Comparison of ENCODE assay signal across 17 cellular contexts in genomic region chr11:59865031-59865430, GRCh38. TPM values are rescaled to one million over a fixed set of nuclear protein-coding genes. Genes with fewer than 3 reads are reported as not detected.
DNase-seq lines count a peak whose midpoint lies in the region; ATAC-seq and TF ChIP-seq lines count a peak whose summit lies in the region.
"Had no signal": no experiment of that assay in that cellular context is flagged by ENCODE, and none has a peak within 500 bp of the region (broad histone marks: within the 10 kb centered on the region; RNA-seq: fewer than 3 reads in every experiment).

No MANE protein-coding gene starts in this region.

- peak overlapping the region; percentile 41 for H3K4me2 ChIP-seq in mammary epithelial cell (ENCODE audit: insufficient read depth, low read depth, low read length)

- H3K9me3 ChIP-seq in breast epithelium, result no peaks in the 10 kb centered on the region
- no peaks in the 10 kb centered on the region for H3K9me3 ChIP-seq in mammary epithelial cell (replicated peaks; ENCODE audit: insufficient read depth, low read length)
- H3K9me3 ChIP-seq in tibial nerve, result no peaks in the 10 kb centered on the region
- no peaks in the 10 kb centered on the region for H3K9me3 ChIP-seq in A673 (ENCODE audit: low read depth, low read length, poor library complexity, severe bottlenecking)
- no peaks in the 10 kb centered on the region for H3K9me3 ChIP-seq in CD8-positive, alpha-beta memory T cell (ENCODE audit: low read length)

- DNase-seq in breast epithelium (ENCODE audit: low spot score in 2 of 2), result no peak
- DNase-seq in MCF 10A (ENCODE audit: unreplicated experiment), result no peak
- peak; percentile 82 for DNase-seq in mammary epithelial cell
- peak; percentile 58 for DNase-seq in kidney epithelial cell (ENCODE audit: low read depth)
- no peak for DNase-seq in tibial nerve (ENCODE audit: low spot score in 2 of 2)
- no peak for DNase-seq in A673 (ENCODE audit: low spot score)
- DNase-seq in CD8-positive, alpha-beta memory T cell, result no peak
- DNase-seq: COR-L47; hippocampal formation; left colon; NK-92 treated with Interleukin-12 subunit alpha and Interleukin-12 subunit beta, amount 100 ng/mL, for 24 hours; SHP77; stimulated activated CD4-positive, alpha-beta T cell treated with anti-CD3 and anti-CD28 coated beads, Interleukin-12 subunit alpha, Interleukin-12 subunit beta, amount 100 ng/mL, for 4 hours had no signal

- H2AFZ ChIP-seq in mammary epithelial cell (ENCODE audit: low read depth, low read length), result peak overlapping the region; percentile 74
- H2AFZ ChIP-seq: parathyroid adenoma had no signal

- TF ChIP-seq CTCF in breast epithelium (IDR thresholded peaks at IDR 0.05) (no peak), MCF 10A (IDR thresholded peaks at IDR 0.05; ENCODE audit: unreplicated experiment) (no peak), mammary epithelial cell (conservative IDR thresholded peaks at IDR 0.05 in 1 of 2, IDR thresholded peaks at IDR 0.05 in 1 of 2; ENCODE audit: extremely low read depth in 1 of 2, insufficient read depth in 1 of 2, low read depth in 1 of 2, low read length in 2 of 2) (no peak), kidney epithelial cell (IDR thresholded peaks at IDR 0.05; ENCODE audit: insufficient read depth, low read length, poor library complexity, severe bottlenecking) (no peak), tibial nerve (IDR thresholded peaks at IDR 0.05) (no peak), A673 (conservative IDR thresholded peaks at IDR 0.05; ENCODE audit: low read depth, low read length) (no peak)

- dilution Hi-C loops in mammary epithelial cell (cut with HindIII; ENCODE audit: low sequenced_read_pairs), result no loop called here

- ATAC-seq in HG02610 (IDR thresholded peaks at IDR 0.05; ENCODE audit: unreplicated experiment), result no peak
- ATAC-seq: left colon had no signal

- no peaks in the 10 kb centered on the region for H3K36me3 ChIP-seq in breast epithelium
- no peaks in the 10 kb centered on the region for H3K36me3 ChIP-seq in mammary epithelial cell (ENCODE audit: insufficient read depth, low read length)
- H3K36me3 ChIP-seq in kidney epithelial cell (ENCODE audit: control insufficient read depth, insufficient read depth, low read length), result no peaks in the 10 kb centered on the region
- no peaks in the 10 kb centered on the region for H3K36me3 ChIP-seq in tibial nerve
- H3K36me3 ChIP-seq in A673 (ENCODE audit: insufficient read depth, low read length, poor library complexity, severe bottlenecking), result no peaks in the 10 kb centered on the region
- no peaks in the 10 kb centered on the region for H3K36me3 ChIP-seq in CD8-positive, alpha-beta memory T cell (ENCODE audit: insufficient read depth, low read length)

- H4K20me1 ChIP-seq in mammary epithelial cell (ENCODE audit: insufficient read depth, low read length), result no peaks in the 10 kb centered on the region

- CTCF ChIA-PET in MCF 10A (lab: Yijun Ruan, JAX) (no interaction called here), mammary epithelial cell (lab: Charles Lee; ENCODE audit: low non-redundant PET) (interaction anchor here (0.6 to 0.9 kb wide), 2 partner anchors 54 to 188 kb away, joined by 3 to 7 read pairs; no protein-coding TSS in a partner anchor), A673 (lab: Charles Lee) (no interaction called here)
- CTCF ChIA-PET in CD8-positive, alpha-beta memory T cell (lab: Charles Lee), result no interaction called here

- no peaks in the 10 kb centered on the region for H3K27me3 Mint-ChIP-seq in MCF 10A (ENCODE audit: insufficient read depth, unreplicated experiment)
- peaks cover 12 to 19% of the 10 kb centered on the region in 2 donors for H3K27me3 Mint-ChIP-seq in CD8-positive, alpha-beta memory T cell

- peak in 1 of 2 donors; percentile 33 for TF ChIP-seq EP300 in tibial nerve (IDR thresholded peaks at IDR 0.05)

- H3K4me3 Mint-ChIP-seq in MCF 10A (ENCODE audit: unreplicated experiment), result no peak overlapping the region
- no peak overlapping the region for H3K4me3 Mint-ChIP-seq in CD8-positive, alpha-beta memory T cell
- H3K4me3 Mint-ChIP-seq: stimulated activated naive CD8-positive, alpha-beta T cell treated with anti-CD3 and anti-CD28 coated beads, Interleukin-15, Interleukin-2, amounts not matched to agents 100 ng/mL and 50 ng/mL, for 24 hours had no signal

- POLR2A ChIA-PET in MCF 10A (lab: Yijun Ruan, JAX) (no interaction called here), A673 (lab: Charles Lee; ENCODE audit: low non-redundant PET) (no interaction called here)
- POLR2A ChIA-PET in CD8-positive, alpha-beta memory T cell (lab: Charles Lee), result no interaction called here

- H3K4me1 Mint-ChIP-seq in MCF 10A (ENCODE audit: insufficient read depth, unreplicated experiment), result no peaks in the 10 kb centered on the region
- H3K4me1 Mint-ChIP-seq in CD8-positive, alpha-beta memory T cell, result no peaks in the 10 kb centered on the region

- H3K27ac ChIP-seq in breast epithelium (peak overlapping the region; percentile 72 to 74), mammary epithelial cell (ENCODE audit: insufficient read depth, low read depth, low read length) (peak overlapping the region; percentile 66), tibial nerve (peak overlapping the region in 3 of 4 donors; percentile 10 to 85 (median 78)), A673 (ENCODE audit: low read depth, low read length, poor library complexity, severe bottlenecking) (no peak overlapping the region)
- no peak overlapping the region for H3K27ac ChIP-seq in CD8-positive, alpha-beta memory T cell (ENCODE audit: low read depth, low read length)
- H3K27ac ChIP-seq: parathyroid adenoma had no signal

- no TSS peak for BruUV-seq in MCF 10A (replicated peaks; lab: Mats Ljungman, UMichigan)
- BruUV-seq in mammary epithelial cell (replicated peaks; lab: Mats Ljungman, UMichigan), result no TSS peak
- no TSS peak for BruUV-seq in A673 (replicated peaks; lab: Mats Ljungman, UMichigan)

- TF ChIP-seq POLR2A in breast epithelium (IDR thresholded peaks at IDR 0.05), result no peak
- TF ChIP-seq POLR2A in tibial nerve (IDR thresholded peaks at IDR 0.05), result no peak

- H3K27me3 ChIP-seq in breast epithelium (no peaks in the 10 kb centered on the region), mammary epithelial cell (ENCODE audit: insufficient read depth, low read length) (no peaks in the 10 kb centered on the region), kidney epithelial cell (ENCODE audit: control insufficient read depth, insufficient read depth, low read length) (no peaks in the 10 kb centered on the region), tibial nerve (no peaks in the 10 kb centered on the region), A673 (replicated peaks; ENCODE audit: insufficient read depth, low read depth, low read length, poor library complexity) (peaks cover 3% of the 10 kb centered on the region)
- no peaks in the 10 kb centered on the region for H3K27me3 ChIP-seq in CD8-positive, alpha-beta memory T cell (ENCODE audit: insufficient read depth, low read length, poor library complexity, severe bottlenecking)

- no peak overlapping the region for H3K27ac Mint-ChIP-seq in MCF 10A (ENCODE audit: low read depth, unreplicated experiment)
- no peak overlapping the region for H3K27ac Mint-ChIP-seq in CD8-positive, alpha-beta memory T cell
- H3K27ac Mint-ChIP-seq: stimulated activated naive CD8-positive, alpha-beta T cell treated with anti-CD3 and anti-CD28 coated beads, Interleukin-15, Interleukin-2, amounts not matched to agents 100 ng/mL and 50 ng/mL, for 24 hours had no signal

- H3K36me3 Mint-ChIP-seq in MCF 10A (ENCODE audit: insufficient read depth, unreplicated experiment), result no peaks in the 10 kb centered on the region
- H3K36me3 Mint-ChIP-seq in CD8-positive, alpha-beta memory T cell, result no peaks in the 10 kb centered on the region

- H3K9me3 Mint-ChIP-seq in MCF 10A (ENCODE audit: unreplicated experiment), result no peaks in the 10 kb centered on the region
- peaks cover 0 to 4% (median 0%) of the 10 kb centered on the region in 5 donors for H3K9me3 Mint-ChIP-seq in CD8-positive, alpha-beta memory T cell

- WGBS in mammary epithelial cell (ENCODE audit: low coverage, missing lambda C conversion rate), result 0% methylated on average over 1 of the region's 1 CpG
- 37 to 60% methylated on average over 1 of the region's 1 CpG for WGBS in tibial nerve, 2 donors

- no peak overlapping the region for H3K9ac ChIP-seq in mammary epithelial cell (ENCODE audit: insufficient read depth, low read length)
- H3K9ac ChIP-seq: parathyroid adenoma had no signal

- intact Hi-C loops in breast epithelium (cut with DNase I; ENCODE audit: low total_unique reads) (no loop called here), MCF 10A (cut with micrococcal nuclease) (no loop called here), mammary epithelial cell (cut with micrococcal nuclease) (no loop called here), A673 (cut with micrococcal nuclease; ENCODE audit: unreplicated experiment) (no loop called here)

- H3K79me2 ChIP-seq in mammary epithelial cell (ENCODE audit: insufficient read depth, low read length), result no peaks in the 10 kb centered on the region
- H3K79me2 ChIP-seq: parathyroid adenoma had no signal

- in situ Hi-C loops in mammary epithelial cell (cut with MboI; ENCODE audit: low sequenced_read_pairs in 2 of 2), result no loop called here

- H3K4me1 ChIP-seq in breast epithelium (no peaks in the 10 kb centered on the region), mammary epithelial cell (ENCODE audit: insufficient read depth, low read length) (peaks cover 24% of the 10 kb centered on the region), tibial nerve (peaks cover 0 to 8% (median 0%) of the 10 kb centered on the region in 4 donors), A673 (ENCODE audit: insufficient read depth, low read length, poor library complexity, severe bottlenecking) (no peaks in the 10 kb centered on the region)
- no peaks in the 10 kb centered on the region for H3K4me1 ChIP-seq in CD8-positive, alpha-beta memory T cell (ENCODE audit: insufficient read depth, low read length)
- H3K4me1 ChIP-seq: parathyroid adenoma had no signal

- H3K4me3 ChIP-seq in breast epithelium (no peak overlapping the region), mammary epithelial cell (replicated peaks in 1 of 3; ENCODE audit: insufficient read depth in 1 of 3, low read depth in 2 of 3, low read length in 3 of 3) (no peak overlapping the region), kidney epithelial cell (ENCODE audit: low read depth, low read length) (no peak overlapping the region), tibial nerve (no peak overlapping the region), A673 (ENCODE audit: low read depth, low read length, poor library complexity, severe bottlenecking) (no peak overlapping the region)
- H3K4me3 ChIP-seq in CD8-positive, alpha-beta memory T cell (ENCODE audit: low read length), result no peak overlapping the region

RNA-seq across cellular contexts. Expression of gene TCN1, which starts 1.3 kb away (rescaled TPM):
- total RNA-seq in breast epithelium (100 to 1,000 TPM in 1 of 3 donors, 10 to 100 TPM in 1, not detected in 1; 45.6 to 112 TPM), MCF 10A (2022) (not detected in 2 replicates), mammary epithelial cell (10 to 100 TPM in 1 of 2 donors, 1 to 10 TPM in 1; 2.9 to 16.8 TPM), kidney epithelial cell (2.0 TPM in 1 of 2 replicates, not detected in the other), tibial nerve (not detected), A673 (2021) (not detected in 2 replicates)
- polyA plus RNA-seq in mammary epithelial cell, result 4.8 TPM
- not detected for polyA minus RNA-seq in mammary epithelial cell
- total RNA-seq in CD8-positive, alpha-beta memory T cell, result not detected
- polyA plus RNA-seq in CD8-positive, alpha-beta memory T cell, result not detected
- total RNA-seq: chondrocyte, left colon had no signal

RNA-seq across cellular contexts. Expression of gene OOSP3, which starts 13.6 kb away (rescaled TPM):
- not detected for total RNA-seq in breast epithelium
- not detected in 2 replicates for total RNA-seq in MCF 10A (2022)
- total RNA-seq in mammary epithelial cell, result not detected
- polyA plus RNA-seq in mammary epithelial cell, result not detected
- polyA minus RNA-seq in mammary epithelial cell, result not detected
- total RNA-seq in kidney epithelial cell, result not detected in 2 replicates
- total RNA-seq in tibial nerve, result not detected
- not detected in 2 replicates for total RNA-seq in A673 (2021)
- total RNA-seq in CD8-positive, alpha-beta memory T cell, result not detected
- not detected for polyA plus RNA-seq in CD8-positive, alpha-beta memory T cell
- total RNA-seq: chondrocyte had no signal

RNA-seq across cellular contexts. Expression of gene CBLIF, which starts 19.7 kb away (rescaled TPM):
- total RNA-seq in breast epithelium (not detected), MCF 10A (2022) (not detected in 2 replicates), mammary epithelial cell (not detected), kidney epithelial cell (not detected in 2 replicates), tibial nerve (not detected), A673 (2021) (not detected in 2 replicates)
- not detected for polyA plus RNA-seq in mammary epithelial cell
- not detected for polyA minus RNA-seq in mammary epithelial cell
- total RNA-seq in CD8-positive, alpha-beta memory T cell, result not detected
- not detected for polyA plus RNA-seq in CD8-positive, alpha-beta memory T cell
- total RNA-seq: chondrocyte had no signal

RNA-seq across cellular contexts. Expression of gene MRPL16, which starts 54.5 kb away (rescaled TPM):
- total RNA-seq in breast epithelium, result 10 to 100 TPM; 36.3 to 41.4 (median 37.4) TPM
- total RNA-seq in MCF 10A (2022), result 31.8 and 39.8 TPM in 2 replicates
- 10 to 100 TPM; 27.7 to 46.6 TPM for total RNA-seq in mammary epithelial cell
- polyA plus RNA-seq in mammary epithelial cell, result 90.3 TPM
- polyA minus RNA-seq in mammary epithelial cell, result 45.1 TPM
- total RNA-seq in kidney epithelial cell, result 34.5 and 34.6 TPM in 2 replicates
- 10 to 100 TPM; 30.0 to 41.0 (median 32.9) TPM for total RNA-seq in tibial nerve
- 53.4 and 57.5 TPM in 2 replicates for total RNA-seq in A673 (2021)
- 10 to 100 TPM; 83.5 to 84.5 TPM for total RNA-seq in CD8-positive, alpha-beta memory T cell
- 75.0 TPM for polyA plus RNA-seq in CD8-positive, alpha-beta memory T cell

Comparison
In these comparisons a context has a peak if more than half of its experiments do, and no peak if none do; other contexts are left out.
1. DNase-seq: peak in mammary epithelial cell (single experiment) and kidney epithelial cell (single experiment); none in breast epithelium (0 of 2), MCF 10A (single experiment), tibial nerve (0 of 2), A673 (single experiment) and CD8-positive, alpha-beta memory T cell (0 of 5).
2. H3K27ac ChIP-seq: peak in breast epithelium (2 of 2), mammary epithelial cell (single experiment) and tibial nerve (3 of 4); none in A673 (single experiment) and CD8-positive, alpha-beta memory T cell (single experiment).